9 cellular contexts compared by ENCODE assay signal in genomic region chr2:201126308-201127127, GRCh38. TPM values are rescaled to one million over a fixed set of nuclear protein-coding genes. Genes with fewer than 3 reads are reported as not detected.
A peak's percentile ranks its signal among the peaks of the same experiment; 100 is the strongest.
DNase-seq lines count a peak whose midpoint lies in the region; ATAC-seq, FAIRE-seq and TF ChIP-seq lines count a peak whose summit lies in the region.
"Had no signal": no experiment of that assay in that cellular context is flagged by ENCODE, and none has a peak within 500 bp of the region (broad histone marks: within the 10 kb centered on the region; RNA-seq: fewer than 3 reads in every experiment).

No MANE protein-coding gene starts in this region.

- POLR2A ChIA-PET in A549 (lab: Yijun Ruan, JAX), result interaction anchor here (0.5 to 1.2 kb wide), 4 partner anchors 9 to 44 kb away, joined by 4 to 6 read pairs (median 4); partner anchors contain the start of gene CFLAR

- H3K9ac ChIP-seq in MM.1S (ENCODE audit: low read length) (peak overlapping the region; percentile 97), parathyroid adenoma (no peak overlapping the region)

- H3K9me2 ChIP-seq in MM.1S (replicated peaks; ENCODE audit: insufficient read depth, low read length), result no peaks in the 10 kb centered on the region

- H3K27ac Mint-ChIP-seq in effector memory CD8-positive, alpha-beta T cell, result peak overlapping the region; percentile 99 to 100

- H2AFZ ChIP-seq in MM.1S (ENCODE audit: low read length) (no peak overlapping the region), parathyroid adenoma (peak overlapping the region; percentile 13)

- no peak for TF ChIP-seq RAD21 in A549 (conservative IDR thresholded peaks at IDR 0.05 in 1 of 2, IDR thresholded peaks at IDR 0.05 in 1 of 2)

- H3K9me3 ChIP-seq in A549 (no peaks in the 10 kb centered on the region), MM.1S (replicated peaks; ENCODE audit: insufficient read depth, low read length) (no peaks in the 10 kb centered on the region), parathyroid adenoma (ENCODE audit: control insufficient read depth, low read length) (no peaks in the 10 kb centered on the region)

- WGBS in A549 (ENCODE audit: missing lambda C conversion rate), result 56% methylated on average over 9 of the region's 9 CpGs

- no peaks in the 10 kb centered on the region for H3K36me3 ChIP-seq in MM.1S (replicated peaks; ENCODE audit: insufficient read depth, low read length)
- no peaks in the 10 kb centered on the region for H3K36me3 ChIP-seq in parathyroid adenoma (ENCODE audit: control insufficient read depth, insufficient read depth, low read length)

- TF ChIP-seq POLR2A in A549 (IDR thresholded peaks at IDR 0.05; ENCODE audit: low read length), result no peak

- H3K36me3 Mint-ChIP-seq in effector memory CD8-positive, alpha-beta T cell (ENCODE audit: insufficient read depth), result peaks cover 64% of the 10 kb centered on the region

- peak overlapping the region; percentile 89 to 92 for H3K4me3 Mint-ChIP-seq in effector memory CD8-positive, alpha-beta T cell

- no peaks in the 10 kb centered on the region for H3K9me3 Mint-ChIP-seq in effector memory CD8-positive, alpha-beta T cell

- H3K27ac ChIP-seq in A549 (peak overlapping the region; percentile 86 to 89), MM.1S (ENCODE audit: low read length) (peak overlapping the region; percentile 96), parathyroid adenoma (peak overlapping the region; percentile 73)

- intact Hi-C loops in head of caudate nucleus (cut with DNase I), result no loop called here

- H3K4me2 ChIP-seq in A549, result peak overlapping the region; percentile 79
- peak overlapping the region; percentile 73 for H3K4me2 ChIP-seq in MM.1S (ENCODE audit: low read depth, low read length)
- peak overlapping the region; percentile 7 for H3K4me2 ChIP-seq in parathyroid adenoma (ENCODE audit: low read length)

- no peak for TF ChIP-seq EP300 in A549 (IDR thresholded peaks at IDR 0.05)

- 0 out of 3 replicates have a peak overlapping the region, but pooled peaks have one; percentile 25 for H3K4me3 ChIP-seq in A549
- H3K4me3 ChIP-seq in MM.1S (ENCODE audit: low read length), result peak overlapping the region; percentile 54
- peak overlapping the region; percentile 6 for H3K4me3 ChIP-seq in parathyroid adenoma (ENCODE audit: low read depth, low read length)

- TF ChIP-seq CTCF in A549 (IDR thresholded peaks at IDR 0.05) (no peak), MM.1S (IDR thresholded peaks at IDR 0.05; ENCODE audit: low read length) (no peak), parathyroid adenoma (IDR thresholded peaks at IDR 0.05) (no peak)

- no peaks in the 10 kb centered on the region for H4K20me1 ChIP-seq in MM.1S (ENCODE audit: insufficient read depth, low read length)

- H3K27me3 ChIP-seq in MM.1S (replicated peaks; ENCODE audit: insufficient read depth, low read length) (no peaks in the 10 kb centered on the region), parathyroid adenoma (ENCODE audit: control insufficient read depth, insufficient read depth, low read length) (no peaks in the 10 kb centered on the region)

- CTCF ChIA-PET in A549 (lab: Yijun Ruan, JAX), result interaction anchor here (0.6 to 1.8 kb wide), 4 partner anchors 9 to 527 kb away, joined by 3 to 8 read pairs (median 6); no protein-coding TSS in a partner anchor

- H3K79me2 ChIP-seq in MM.1S (ENCODE audit: low read length), result peaks cover 86% of the 10 kb centered on the region
- peaks cover 26% of the 10 kb centered on the region for H3K79me2 ChIP-seq in parathyroid adenoma

- DNase-seq in A549 (ENCODE audit: low read depth in 1 of 2, low spot score in 1 of 2) (no peak), MM.1S (peak; percentile 79), head of caudate nucleus (no peak)
- no peak for DNase-seq in effector memory CD8-positive, alpha-beta T cell
- no peak for DNase-seq in NK-92 treated with Interleukin-12 subunit alpha and Interleukin-12 subunit beta, amount 100 ng/mL, for 24 hours (lab: John Stamatoyannopoulos, UW)
- DNase-seq in stimulated activated CD4-positive, alpha-beta T cell treated with anti-CD3 and anti-CD28 coated beads, Interleukin-2, amount 100 ng/mL, for 24 hours, result no peak

- H3K27me3 Mint-ChIP-seq in effector memory CD8-positive, alpha-beta T cell, result no peaks in the 10 kb centered on the region

- FAIRE-seq in A549 (lab: Jason Lieb, UNC), result no peak
- FAIRE-seq: endometrium had no signal

- ATAC-seq in A549 (peak in 1 of 2 experiments; percentile 5; a peak in 1 of 6 replicates), GM19025 (IDR thresholded peaks at IDR 0.05; ENCODE audit: low read depth, unreplicated experiment) (peak; percentile 17)
- no peak for ATAC-seq in effector memory CD8-positive, alpha-beta T cell (replicated peaks)

- H3K4me1 Mint-ChIP-seq in effector memory CD8-positive, alpha-beta T cell (ENCODE audit: low read depth in 2 of 2), result peaks cover 78 to 88% of the 10 kb centered on the region in 2 donors

- peaks cover 82% of the 10 kb centered on the region for H3F3A ChIP-seq in MM.1S (ENCODE audit: insufficient read depth, low read length)

- H3K4me1 ChIP-seq in A549 (peaks cover 99% of the 10 kb centered on the region), MM.1S (ENCODE audit: low read length) (peaks cover 86% of the 10 kb centered on the region), parathyroid adenoma (peaks cover 27% of the 10 kb centered on the region)

TF ChIP-seq in A549, 52 proteins besides CTCF, POLR2A, EP300 and RAD21 (continues in another document):
- peak; percentile 99 for TF ChIP-seq HOXB13 (CRISPR knock-in tag; IDR thresholded peaks at IDR 0.05; ENCODE audit: low read depth)
- TF ChIP-seq ZSCAN20 (CRISPR knock-in tag; IDR thresholded peaks at IDR 0.05), result peak; percentile 98
- TF ChIP-seq EHF (CRISPR knock-in tag; IDR thresholded peaks at IDR 0.05), result peak; percentile 97
- peak; percentile 89; the same call in 1 of the 2 replicates for TF ChIP-seq HMGXB4 (CRISPR knock-in tag; IDR thresholded peaks at IDR 0.05; ENCODE audit: borderline replicate concordance)
- peak; percentile 99 for TF ChIP-seq HEYL (CRISPR knock-in tag; IDR thresholded peaks at IDR 0.05)
- peak; percentile 87 for TF ChIP-seq RARB (CRISPR knock-in tag; IDR thresholded peaks at IDR 0.05)
- no peak for TF ChIP-seq HDAC2 (IDR thresholded peaks at IDR 0.05)
- peak; percentile 78; the same call in 1 of the 2 replicates for TF ChIP-seq TP53 (CRISPR knock-in tag; IDR thresholded peaks at IDR 0.05)
- TF ChIP-seq TFCP2L1 (CRISPR knock-in tag; IDR thresholded peaks at IDR 0.05), result peak; percentile 82; the same call in 1 of the 2 replicates
- TF ChIP-seq CBX8 (IDR thresholded peaks at IDR 0.05), result no peak
- no peak for TF ChIP-seq NPAS2 (CRISPR knock-in tag; IDR thresholded peaks at IDR 0.05; ENCODE audit: borderline replicate concordance)
- peak; percentile 99 for TF ChIP-seq ATOH8 (CRISPR knock-in tag; IDR thresholded peaks at IDR 0.05; ENCODE audit: low read depth)
- TF ChIP-seq HOXA7 (CRISPR knock-in tag; IDR thresholded peaks at IDR 0.05), result peak; percentile 95
- TF ChIP-seq ZNF302 (CRISPR knock-in tag; IDR thresholded peaks at IDR 0.05), result peak; percentile 97
- peak; percentile 99 for TF ChIP-seq HOXB5 (CRISPR knock-in tag; IDR thresholded peaks at IDR 0.05)
- TF ChIP-seq GATA3 (IDR thresholded peaks at IDR 0.05; ENCODE audit: borderline replicate concordance), result no peak
- TF ChIP-seq MAFK (IDR thresholded peaks at IDR 0.05; ENCODE audit: partially characterized antibody), result no peak

RNA-seq across cellular contexts. Expression of gene CFLAR, which starts 10.6 kb away (rescaled TPM):
- polyA plus RNA-seq in A549 (2011; rRNA removed) (64.0 and 89.4 TPM in 2 replicates), A549 (2017; fragmentation: RNase III; extraction: RNeasy Plus Mini Kit Qiagen cat#74134 plus additional on column Dnase treatment) (56.5 to 64.0 TPM (median 56.5 TPM) in 3 replicates)
- polyA plus RNA-seq in A549 (2012; cell fraction: cytosol; rRNA removed), result 41.6 and 47.7 TPM in 2 replicates
- 44.8 and 63.7 TPM in 2 replicates for polyA plus RNA-seq in A549 (2012; cell fraction: nucleus; rRNA removed)
- 65.7 and 70.3 TPM in 2 replicates for polyA minus RNA-seq in A549 (2011; rRNA and poly(A)+ RNA removed)

RNA-seq across cellular contexts. Expression of gene NDUFB3, which starts 54.7 kb away (rescaled TPM):
- polyA plus RNA-seq in A549 (2011; rRNA removed) (103 and 162 TPM in 2 replicates), A549 (2017; fragmentation: RNase III; extraction: RNeasy Plus Mini Kit Qiagen cat#74134 plus additional on column Dnase treatment) (220 to 232 TPM (median 223 TPM) in 3 replicates)
- 61.3 and 86.3 TPM in 2 replicates for polyA plus RNA-seq in A549 (2012; cell fraction: cytosol; rRNA removed)
- 12.8 and 25.2 TPM in 2 replicates for polyA plus RNA-seq in A549 (2012; cell fraction: nucleus; rRNA removed)
- polyA minus RNA-seq in A549 (2011; rRNA and poly(A)+ RNA removed), result 4.8 and 7.6 TPM in 2 replicates

RNA-seq across cellular contexts. Expression of gene HYCC2, which starts 55.0 kb away (rescaled TPM):
- 5.8 and 7.3 TPM in 2 replicates for polyA plus RNA-seq in A549 (2011; rRNA removed)
- 1.0 TPM in 2 replicates for polyA plus RNA-seq in A549 (2012; cell fraction: cytosol; rRNA removed)
- 0.94 and 1.5 TPM in 2 replicates for polyA plus RNA-seq in A549 (2012; cell fraction: nucleus; rRNA removed)
- polyA plus RNA-seq in A549 (2017; fragmentation: RNase III; extraction: RNeasy Plus Mini Kit Qiagen cat#74134 plus additional on column Dnase treatment), result 2.4 to 3.0 TPM (median 2.9 TPM) in 3 replicates
- 6.4 and 8.1 TPM in 2 replicates for polyA minus RNA-seq in A549 (2011; rRNA and poly(A)+ RNA removed)

RNA-seq across cellular contexts. Expression of gene CASP10, which starts 56.4 kb away (rescaled TPM):
- polyA plus RNA-seq in A549 (2011; rRNA removed) (6.5 and 6.8 TPM in 2 replicates), A549 (2017; fragmentation: RNase III; extraction: RNeasy Plus Mini Kit Qiagen cat#74134 plus additional on column Dnase treatment) (2.6 to 3.0 TPM (median 2.8 TPM) in 3 replicates)
- 1.5 and 1.8 TPM in 2 replicates for polyA plus RNA-seq in A549 (2012; cell fraction: cytosol; rRNA removed)
- 1.2 and 2.2 TPM in 2 replicates for polyA plus RNA-seq in A549 (2012; cell fraction: nucleus; rRNA removed)
- 9.6 and 10.5 TPM in 2 replicates for polyA minus RNA-seq in A549 (2011; rRNA and poly(A)+ RNA removed)

Comparison
In these comparisons a context has a peak if more than half of its experiments do, and no peak if none do; other contexts are left out.
1. H3K4me2 ChIP-seq: peak in every context shown above with its lines; median percentile 79 in A549; 73 in MM.1S; 7 in parathyroid adenoma.